ENCODE assay signal across 1 cellular context in genomic region chr19:41994994-41995958, GRCh38.
TF ChIP-seq lines count a peak whose summit lies in the region.

No MANE protein-coding gene starts in this region.

TF ChIP-seq in A549, 52 proteins besides CTCF, POLR2A, EP300 and RAD21 (continued from another document):
- TF ChIP-seq EHF (CRISPR knock-in tag; IDR thresholded peaks at IDR 0.05): no peak
- no peak for TF ChIP-seq FOSB (CRISPR knock-in tag; IDR thresholded peaks at IDR 0.05)
- TF ChIP-seq KDM1A (IDR thresholded peaks at IDR 0.05; ENCODE audit: low read depth): no peak
